ENCODE assay signal across 8 cellular contexts in the genomic region with DNA sequence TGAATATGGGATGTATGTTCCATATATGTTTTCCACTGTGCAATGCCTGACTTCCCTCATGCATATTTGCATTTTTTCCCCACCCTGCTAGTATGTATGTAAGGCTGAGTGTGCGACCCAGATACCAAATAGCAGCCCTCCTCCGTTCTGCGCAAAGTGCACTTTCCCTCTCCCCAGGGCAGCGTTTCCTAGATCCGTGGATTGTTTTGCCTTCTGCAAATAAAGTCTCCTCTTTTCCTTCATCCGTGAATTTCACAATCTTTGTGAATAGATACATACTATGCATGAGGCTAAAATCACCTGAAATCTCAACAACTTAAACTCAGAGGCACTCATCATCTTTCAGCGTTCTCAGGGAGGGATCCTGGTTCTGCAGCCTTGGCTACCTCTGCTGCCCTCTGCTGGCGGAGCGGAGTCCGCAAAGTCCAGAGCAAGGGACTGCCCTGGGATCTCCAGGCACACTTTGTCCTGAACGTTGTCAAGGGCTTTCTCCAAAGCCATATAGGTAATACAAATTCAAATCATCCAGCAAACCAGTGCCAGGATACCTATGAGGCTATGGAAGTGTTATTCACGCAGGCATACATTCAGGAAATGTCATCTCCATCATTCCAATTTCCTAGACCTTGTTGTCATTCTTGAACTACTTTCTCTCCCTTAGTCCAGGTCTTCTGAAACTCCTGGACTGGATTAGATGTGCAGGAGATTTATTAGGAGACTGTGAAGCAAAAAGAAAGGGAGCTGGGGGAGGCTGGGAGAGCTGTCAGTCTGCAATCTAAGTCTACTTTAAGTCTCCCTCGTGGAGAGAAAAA. TPM values are rescaled to one million over a fixed set of nuclear protein-coding genes. Genes with fewer than 3 reads are reported as not detected.
A peak's percentile ranks its signal among the peaks of the same experiment; 100 is the strongest.
DNase-seq lines count a peak whose midpoint lies in the region; ATAC-seq and TF ChIP-seq lines count a peak whose summit lies in the region.

No MANE protein-coding gene starts in this region.

- WGBS in gastroesophageal sphincter (ENCODE audit: low coverage in 1 of 2), 2 donors, result 33 to 48% methylated on average over 7 to 12 of the region's 13 CpGs
- 38 to 56% methylated on average over 9 to 13 of the region's 13 CpGs for WGBS in transverse colon (ENCODE audit: low coverage in 1 of 2), 2 donors

- H3K36me3 Mint-ChIP-seq in activated T-helper 2 cell treated with anti-CD3 and anti-CD28 coated beads, Interferon-gamma antibody, Interleukin-2, Interleukin-4, amounts not matched to agents 10 μg/mL and 5 μg/mL and 100 μg/mL, durations not matched to agents 14 hours and 24 hours and 36 hours (ENCODE audit: low read depth), result no peaks in the 10 kb centered on the region

- TF ChIP-seq POLR2A in gastroesophageal sphincter (IDR thresholded peaks at IDR 0.05), result no peak
- no peak for TF ChIP-seq POLR2A in transverse colon (IDR thresholded peaks at IDR 0.05)

- no peak overlapping the region for H3K4me3 ChIP-seq in gastroesophageal sphincter
- H3K4me3 ChIP-seq in parathyroid adenoma (ENCODE audit: low read depth, low read length), result no peak overlapping the region
- no peak overlapping the region for H3K4me3 ChIP-seq in transverse colon

- H3K9ac ChIP-seq in parathyroid adenoma, result no peak overlapping the region

- H3K9me3 Mint-ChIP-seq in activated T-helper 2 cell treated with anti-CD3 and anti-CD28 coated beads, Interferon-gamma antibody, Interleukin-2, Interleukin-4, amounts not matched to agents 10 μg/mL and 5 μg/mL and 100 μg/mL, durations not matched to agents 14 hours and 24 hours and 36 hours, result no peaks in the 10 kb centered on the region

- DNase-seq in DMS 273 treated with DMSO at 0.1 percent for 48 hours (lab: John Stamatoyannopoulos, UW) (peak; percentile 0), RPMI8226 (peak; percentile 82), transverse colon (peak; percentile 82)
- peak; percentile 49 for DNase-seq in activated T-helper 2 cell treated with anti-CD3 and anti-CD28 coated beads, Interferon-gamma antibody, Interleukin-2, Interleukin-4, amounts not matched to agents 10 μg/mL and 5 μg/mL and 100 μg/mL, durations not matched to agents 14 hours and 24 hours and 36 hours (ENCODE audit: low spot score)

- H3K4me2 ChIP-seq in parathyroid adenoma (ENCODE audit: low read length), result no peak overlapping the region

- no peaks in the 10 kb centered on the region for H3K79me2 ChIP-seq in parathyroid adenoma

- H2AFZ ChIP-seq in parathyroid adenoma, result peak overlapping the region; percentile 62

- ATAC-seq in GM19438 (IDR thresholded peaks at IDR 0.05; ENCODE audit: low read depth, unreplicated experiment) (peak; percentile 89), HG03571 (IDR thresholded peaks at IDR 0.05; ENCODE audit: unreplicated experiment) (peak; percentile 93), gastroesophageal sphincter (peak; percentile 75)

- H3K4me1 Mint-ChIP-seq in activated T-helper 2 cell treated with anti-CD3 and anti-CD28 coated beads, Interferon-gamma antibody, Interleukin-2, Interleukin-4, amounts not matched to agents 10 μg/mL and 5 μg/mL and 100 μg/mL, durations not matched to agents 14 hours and 24 hours and 36 hours (ENCODE audit: low read depth), result no peaks in the 10 kb centered on the region

- intact Hi-C loops in activated T-helper 2 cell treated with anti-CD3 and anti-CD28 coated beads, Interferon-gamma antibody, Interleukin-2, Interleukin-4, amounts not matched to agents 10 μg/mL and 5 μg/mL and 100 μg/mL, durations not matched to agents 14 hours and 24 hours and 36 hours (cut with micrococcal nuclease), result loop anchor here (2.0 kb wide), 3 partner anchors 21 to 107 kb away; no protein-coding TSS in a partner anchor
- intact Hi-C loops in transverse colon (cut with DNase I; ENCODE audit: low total_unique reads), result no loop called here

- H3K27ac ChIP-seq in gastroesophageal sphincter (no peak overlapping the region), parathyroid adenoma (no peak overlapping the region), transverse colon (no peak overlapping the region)

- H3K4me3 Mint-ChIP-seq in activated T-helper 2 cell treated with anti-CD3 and anti-CD28 coated beads, Interferon-gamma antibody, Interleukin-2, Interleukin-4, amounts not matched to agents 10 μg/mL and 5 μg/mL and 100 μg/mL, durations not matched to agents 14 hours and 24 hours and 36 hours (ENCODE audit: low read depth), result no peak overlapping the region

- H3K27me3 ChIP-seq in gastroesophageal sphincter, result peaks cover 32% of the 10 kb centered on the region
- no peaks in the 10 kb centered on the region for H3K27me3 ChIP-seq in parathyroid adenoma (ENCODE audit: control insufficient read depth, insufficient read depth, low read length)
- H3K27me3 ChIP-seq in transverse colon, result peaks cover 12% of the 10 kb centered on the region

- no peaks in the 10 kb centered on the region for H3K27me3 Mint-ChIP-seq in activated T-helper 2 cell treated with anti-CD3 and anti-CD28 coated beads, Interferon-gamma antibody, Interleukin-2, Interleukin-4, amounts not matched to agents 10 μg/mL and 5 μg/mL and 100 μg/mL, durations not matched to agents 14 hours and 24 hours and 36 hours (ENCODE audit: low read depth)

- H3K36me3 ChIP-seq in gastroesophageal sphincter, result no peaks in the 10 kb centered on the region
- H3K36me3 ChIP-seq in parathyroid adenoma (ENCODE audit: control insufficient read depth, insufficient read depth, low read length), result no peaks in the 10 kb centered on the region
- H3K36me3 ChIP-seq in transverse colon, result no peaks in the 10 kb centered on the region

- in situ Hi-C loops in transverse colon (cut with MboI; ENCODE audit: low pct_ligation_motif_present in 1 of 4, low pct_unique_long_range_greater_than_20kb in 1 of 4, low sequenced_read_pairs in 3 of 4), result no loop called here

- H3K27ac Mint-ChIP-seq in activated T-helper 2 cell treated with anti-CD3 and anti-CD28 coated beads, Interferon-gamma antibody, Interleukin-2, Interleukin-4, amounts not matched to agents 10 μg/mL and 5 μg/mL and 100 μg/mL, durations not matched to agents 14 hours and 24 hours and 36 hours, result no peak overlapping the region

- TF ChIP-seq CTCF in gastroesophageal sphincter (IDR thresholded peaks at IDR 0.05) (peak; percentile 67 to 89 (median 78)), parathyroid adenoma (IDR thresholded peaks at IDR 0.05) (peak; percentile 78), transverse colon (IDR thresholded peaks at IDR 0.05) (peak; percentile 62 to 91 (median 88))

- peaks cover 0 to 5% (median 0%) of the 10 kb centered on the region in 3 donors for H3K4me1 ChIP-seq in gastroesophageal sphincter
- H3K4me1 ChIP-seq in parathyroid adenoma, result no peaks in the 10 kb centered on the region
- no peaks in the 10 kb centered on the region for H3K4me1 ChIP-seq in transverse colon

- H3K9me3 ChIP-seq in gastroesophageal sphincter (no peaks in the 10 kb centered on the region), parathyroid adenoma (ENCODE audit: control insufficient read depth, low read length) (no peaks in the 10 kb centered on the region), transverse colon (no peaks in the 10 kb centered on the region)

- TF ChIP-seq EP300 in gastroesophageal sphincter (IDR thresholded peaks at IDR 0.05), result no peak
- TF ChIP-seq EP300 in transverse colon (IDR thresholded peaks at IDR 0.05; ENCODE audit: low read depth), result no peak

RNA-seq across cellular contexts. Expression of a gene that starts 53.1 kb away (rescaled TPM):
- total RNA-seq in activated T-helper 2 cell treated with anti-CD3 and anti-CD28 coated beads, Interferon-gamma antibody, Interleukin-2, Interleukin-4, amounts not matched to agents 10 μg/mL and 5 μg/mL and 100 μg/mL, durations not matched to agents 14 hours and 24 hours and 36 hours, result 3.4 and 4.0 TPM in 2 replicates
- total RNA-seq in gastroesophageal sphincter, result 1 to 10 TPM; 1.2 to 2.4 (median 1.6) TPM
- 1 to 10 TPM in 3 of 4 donors, not detected in 1; 1.1 to 2.1 (median 1.5) TPM for total RNA-seq in transverse colon

RNA-seq across cellular contexts. Expression of a gene that starts 56.2 kb away (rescaled TPM):
- not detected in 2 replicates for total RNA-seq in activated T-helper 2 cell treated with anti-CD3 and anti-CD28 coated beads, Interferon-gamma antibody, Interleukin-2, Interleukin-4, amounts not matched to agents 10 μg/mL and 5 μg/mL and 100 μg/mL, durations not matched to agents 14 hours and 24 hours and 36 hours
- total RNA-seq in gastroesophageal sphincter (1 to 10 TPM in 1 of 4 donors, under 1 TPM in 1, not detected in 2; 0.67 to 1.1 TPM), transverse colon (not detected)

Comparison
In these comparisons a context has a peak if more than half of its experiments do, and no peak if none do; other contexts are left out.
1. DNase-seq: peak in every context shown above with its lines; median percentile 82 in RPMI8226; 82 in transverse colon; 49 in activated T-helper 2 cell treated with anti-CD3 and anti-CD28 coated beads, Interferon-gamma antibody, Interleukin-2, Interleukin-4, amounts not matched to agents 10 μg/mL and 5 μg/mL and 100 μg/mL, durations not matched to agents 14 hours and 24 hours and 36 hours; 0 in DMS 273 treated with DMSO at 0.1 percent for 48 hours.